In the genomic region with DNA sequence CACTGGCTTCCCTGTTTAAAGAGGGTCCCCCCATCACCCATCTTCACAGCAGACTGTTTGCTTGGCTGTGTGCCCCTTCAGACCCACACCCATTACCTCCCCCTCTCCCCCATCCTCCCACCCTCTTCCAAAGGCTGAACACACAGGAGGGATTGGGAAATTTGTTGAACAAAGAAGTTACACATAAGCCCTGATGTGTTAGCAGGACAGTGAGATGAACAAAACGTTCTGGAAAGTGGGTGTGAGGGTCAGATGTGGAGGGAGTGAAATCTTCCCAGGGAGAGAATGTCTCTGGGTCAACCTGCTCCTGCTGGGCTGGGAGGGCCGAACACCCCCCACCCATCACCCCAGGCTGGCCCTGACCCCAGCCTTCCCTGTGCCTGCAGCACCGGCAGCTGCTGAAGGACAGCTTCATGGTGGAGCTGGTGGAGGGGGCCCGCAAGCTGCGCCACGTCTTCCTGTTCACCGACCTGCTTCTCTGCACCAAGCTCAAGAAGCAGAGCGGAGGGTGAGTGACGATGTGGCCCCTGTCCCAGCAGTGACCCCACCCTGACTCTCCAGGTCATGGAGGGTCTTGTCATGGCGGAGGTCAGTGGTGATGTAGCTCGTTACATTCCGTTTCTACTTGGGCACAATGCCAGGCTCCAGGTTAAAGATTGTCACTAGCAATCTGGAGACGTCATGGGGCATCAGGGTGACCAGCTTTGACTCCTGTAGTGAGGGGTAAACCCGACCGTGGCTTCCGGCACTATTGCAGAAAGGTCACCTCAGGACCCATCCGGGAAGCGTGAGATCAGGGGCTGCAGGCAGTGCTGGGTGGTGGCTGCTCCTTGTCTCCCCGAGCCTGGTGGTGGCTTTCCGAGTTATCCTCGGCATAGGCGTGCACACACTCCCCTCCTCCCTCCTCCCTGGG, we compare ENCODE assay signal across 1 cellular context.
TF ChIP-seq lines count a peak whose summit lies in the region.

No MANE protein-coding gene starts in this region.

TF ChIP-seq in liver, 16 proteins besides CTCF, POLR2A, EP300 and RAD21 (continued from another document):
- TF ChIP-seq, protein P1, sequence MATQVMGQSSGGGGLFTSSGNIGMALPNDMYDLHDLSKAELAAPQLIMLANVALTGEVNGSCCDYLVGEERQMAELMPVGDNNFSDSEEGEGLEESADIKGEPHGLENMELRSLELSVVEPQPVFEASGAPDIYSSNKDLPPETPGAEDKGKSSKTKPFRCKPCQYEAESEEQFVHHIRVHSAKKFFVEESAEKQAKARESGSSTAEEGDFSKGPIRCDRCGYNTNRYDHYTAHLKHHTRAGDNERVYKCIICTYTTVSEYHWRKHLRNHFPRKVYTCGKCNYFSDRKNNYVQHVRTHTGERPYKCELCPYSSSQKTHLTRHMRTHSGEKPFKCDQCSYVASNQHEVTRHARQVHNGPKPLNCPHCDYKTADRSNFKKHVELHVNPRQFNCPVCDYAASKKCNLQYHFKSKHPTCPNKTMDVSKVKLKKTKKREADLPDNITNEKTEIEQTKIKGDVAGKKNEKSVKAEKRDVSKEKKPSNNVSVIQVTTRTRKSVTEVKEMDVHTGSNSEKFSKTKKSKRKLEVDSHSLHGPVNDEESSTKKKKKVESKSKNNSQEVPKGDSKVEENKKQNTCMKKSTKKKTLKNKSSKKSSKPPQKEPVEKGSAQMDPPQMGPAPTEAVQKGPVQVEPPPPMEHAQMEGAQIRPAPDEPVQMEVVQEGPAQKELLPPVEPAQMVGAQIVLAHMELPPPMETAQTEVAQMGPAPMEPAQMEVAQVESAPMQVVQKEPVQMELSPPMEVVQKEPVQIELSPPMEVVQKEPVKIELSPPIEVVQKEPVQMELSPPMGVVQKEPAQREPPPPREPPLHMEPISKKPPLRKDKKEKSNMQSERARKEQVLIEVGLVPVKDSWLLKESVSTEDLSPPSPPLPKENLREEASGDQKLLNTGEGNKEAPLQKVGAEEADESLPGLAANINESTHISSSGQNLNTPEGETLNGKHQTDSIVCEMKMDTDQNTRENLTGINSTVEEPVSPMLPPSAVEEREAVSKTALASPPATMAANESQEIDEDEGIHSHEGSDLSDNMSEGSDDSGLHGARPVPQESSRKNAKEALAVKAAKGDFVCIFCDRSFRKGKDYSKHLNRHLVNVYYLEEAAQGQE (IDR thresholded peaks at IDR 0.05) = peak; percentile 14
- TF ChIP-seq FOXA1 (IDR thresholded peaks at IDR 0.05) (no peak), HNF4G (IDR thresholded peaks at IDR 0.05) (no peak)
- TF ChIP-seq, protein P2, sequence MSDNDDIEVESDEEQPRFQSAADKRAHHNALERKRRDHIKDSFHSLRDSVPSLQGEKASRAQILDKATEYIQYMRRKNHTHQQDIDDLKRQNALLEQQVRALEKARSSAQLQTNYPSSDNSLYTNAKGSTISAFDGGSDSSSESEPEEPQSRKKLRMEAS (IDR thresholded peaks at IDR 0.05) = no peak
TF ChIP-seq in liver: peak in this region for 6.
